Comparison of ENCODE assay signal across 31 cellular contexts in genomic region chr10:3154661-3155060, GRCh38.
"Had no signal": no experiment of that assay in that cellular context is flagged by ENCODE, and none has a peak within 500 bp of the region (broad histone marks: within the 10 kb centered on the region; RNA-seq: fewer than 3 reads in every experiment).

No MANE protein-coding gene starts in this region.

- H3K4me3 Mint-ChIP-seq: activated CD4-positive, alpha-beta memory T cell treated with anti-CD3 and anti-CD28 coated beads, Interleukin-2, amount 10 ng/mL, durations not matched to agents 7 days and 5 days; activated CD4-positive, alpha-beta T cell treated with anti-CD3 and anti-CD28 coated beads for 36 hours; activated CD4-positive, alpha-beta T cell treated with anti-CD3 and anti-CD28 coated beads, Interleukin-2, amount 10 ng/mL, durations not matched to agents 24 days and 14 days; activated naive CD8-positive, alpha-beta T cell treated with anti-CD3 and anti-CD28 coated beads for 36 hours; activated naive CD8-positive, alpha-beta T cell treated with anti-CD3 and anti-CD28 coated beads, Interleukin-2, amount 50 U/mL, for 24 hours; activated T-helper 1 cell treated with anti-CD3 and anti-CD28 coated beads, Interleukin-12 subunit alpha, Interleukin-12 subunit beta, Interleukin-2, Interleukin-4 antibody, amounts not matched to agents 30 ng/mL and 10 ng/mL and 1 ng/mL, durations not matched to agents 14 hours and 24 hours and 36 hours; brain; effector memory CD8-positive, alpha-beta T cell had no signal

- ATAC-seq: activated CD4-positive, alpha-beta T cell treated with anti-CD3 and anti-CD28 coated beads for 36 hours; activated naive CD8-positive, alpha-beta T cell treated with anti-CD3 and anti-CD28 coated beads, Interleukin-2, amount 50 U/mL, for 24 hours; effector memory CD8-positive, alpha-beta T cell; gastroesophageal sphincter; heart right ventricle had no signal

- H3K27ac ChIP-seq: adrenal gland, ascending aorta, breast epithelium, cardiac muscle cell, coronary artery, epithelial cell of prostate, esophagus squamous epithelium, gastroesophageal sphincter, heart right ventricle had no signal

- H3K27me3 Mint-ChIP-seq: activated CD4-positive, alpha-beta memory T cell treated with anti-CD3 and anti-CD28 coated beads, Interleukin-2, amount 10 ng/mL, durations not matched to agents 7 days and 5 days; activated CD4-positive, alpha-beta T cell treated with anti-CD3 and anti-CD28 coated beads for 36 hours; activated CD4-positive, alpha-beta T cell treated with anti-CD3 and anti-CD28 coated beads, Interleukin-2, amount 10 ng/mL, durations not matched to agents 24 days and 14 days; activated naive CD8-positive, alpha-beta T cell treated with anti-CD3 and anti-CD28 coated beads for 36 hours; activated naive CD8-positive, alpha-beta T cell treated with anti-CD3 and anti-CD28 coated beads, Interleukin-2, amount 50 U/mL, for 24 hours; brain; effector memory CD8-positive, alpha-beta T cell had no signal

- H3K4me1 ChIP-seq: adrenal gland, ascending aorta, breast epithelium, esophagus squamous epithelium, gastroesophageal sphincter had no signal

- DNase-seq: activated CD4-positive, alpha-beta memory T cell treated with anti-CD3 and anti-CD28 coated beads, Interleukin-2, amount 10 ng/mL, durations not matched to agents 7 days and 5 days; activated CD4-positive, alpha-beta T cell treated with anti-CD3 and anti-CD28 coated beads for 36 hours; activated CD4-positive, alpha-beta T cell treated with anti-CD3 and anti-CD28 coated beads, Interleukin-2, amount 10 ng/mL, durations not matched to agents 24 days and 14 days; activated CD4-positive, CD25-positive, alpha-beta regulatory T cell; activated CD4-positive, CD25-positive, alpha-beta regulatory T cell treated with anti-CD3 and anti-CD28 coated beads, Interleukin-2, amount 50 U/mL, for 72 hours; activated gamma-delta T cell; activated naive CD4-positive, alpha-beta T cell; activated naive CD4-positive, alpha-beta T cell treated with anti-CD3 and anti-CD28 coated beads, Interleukin-2, amount 50 U/mL, for 16 hours; activated naive CD8-positive, alpha-beta T cell treated with anti-CD3 and anti-CD28 coated beads for 36 hours; activated naive CD8-positive, alpha-beta T cell treated with anti-CD3 and anti-CD28 coated beads, Interleukin-2, amount 50 U/mL, for 24 hours; activated T-cell treated with anti-CD3 and anti-CD28 coated beads, Interleukin-2, amount 50 U/mL, for 1 hour; activated T-cell treated with anti-CD3 and anti-CD28 coated beads, Interleukin-2, amount 50 U/mL, for 48 hours; amygdala; central memory CD4-positive, alpha-beta T cell; dermis blood vessel endothelial cell; effector CD4-positive, alpha-beta T cell; effector memory CD8-positive, alpha-beta T cell; esophagus squamous epithelium; foreskin melanocyte; heart right ventricle; T-helper 1 cell; T-helper 2 cell had no signal

- H3K4me1 Mint-ChIP-seq: brain had no signal

- H3K9me3 Mint-ChIP-seq: activated CD4-positive, alpha-beta memory T cell treated with anti-CD3 and anti-CD28 coated beads, Interleukin-2, amount 10 ng/mL, durations not matched to agents 7 days and 5 days; activated CD4-positive, alpha-beta T cell treated with anti-CD3 and anti-CD28 coated beads, Interleukin-2, amount 10 ng/mL, durations not matched to agents 24 days and 14 days; activated naive CD8-positive, alpha-beta T cell treated with anti-CD3 and anti-CD28 coated beads for 36 hours; activated naive CD8-positive, alpha-beta T cell treated with anti-CD3 and anti-CD28 coated beads, Interleukin-2, amount 50 U/mL, for 24 hours; activated T-helper 1 cell treated with anti-CD3 and anti-CD28 coated beads, Interleukin-12 subunit alpha, Interleukin-12 subunit beta, Interleukin-2, Interleukin-4 antibody, amounts not matched to agents 30 ng/mL and 10 ng/mL and 1 ng/mL, durations not matched to agents 14 hours and 24 hours and 36 hours; brain; effector memory CD8-positive, alpha-beta T cell had no signal

- H3K4me3 ChIP-seq: adrenal gland, ascending aorta, breast epithelium, cardiac muscle cell, coronary artery, esophagus squamous epithelium, gastroesophageal sphincter, heart right ventricle had no signal

- H3K27me3 ChIP-seq: adrenal gland, ascending aorta, breast epithelium, cardiac muscle cell, esophagus squamous epithelium, gastroesophageal sphincter, heart right ventricle had no signal

- H3K27ac Mint-ChIP-seq: activated CD4-positive, alpha-beta memory T cell treated with anti-CD3 and anti-CD28 coated beads, Interleukin-2, amount 10 ng/mL, durations not matched to agents 7 days and 5 days; activated CD4-positive, alpha-beta T cell treated with anti-CD3 and anti-CD28 coated beads for 36 hours; activated CD4-positive, alpha-beta T cell treated with anti-CD3 and anti-CD28 coated beads, Interleukin-2, amount 10 ng/mL, durations not matched to agents 24 days and 14 days; activated naive CD8-positive, alpha-beta T cell treated with anti-CD3 and anti-CD28 coated beads for 36 hours; activated naive CD8-positive, alpha-beta T cell treated with anti-CD3 and anti-CD28 coated beads, Interleukin-2, amount 50 U/mL, for 24 hours; activated T-helper 1 cell treated with anti-CD3 and anti-CD28 coated beads, Interleukin-12 subunit alpha, Interleukin-12 subunit beta, Interleukin-2, Interleukin-4 antibody, amounts not matched to agents 30 ng/mL and 10 ng/mL and 1 ng/mL, durations not matched to agents 14 hours and 24 hours and 36 hours; brain had no signal

- H3K9me3 ChIP-seq: adrenal gland, ascending aorta, breast epithelium, esophagus squamous epithelium, gastroesophageal sphincter, heart right ventricle had no signal
